Comparison of ENCODE assay signal across 24 cellular contexts in genomic region chr1:42453386-42453785, GRCh38.
"Had no signal": no experiment of that assay in that cellular context is flagged by ENCODE, and none has a peak within 500 bp of the region (broad histone marks: within the 10 kb centered on the region; RNA-seq: fewer than 3 reads in every experiment).

No MANE protein-coding gene starts in this region.

- H3K9me3 Mint-ChIP-seq: activated CD4-positive, alpha-beta memory T cell treated with anti-CD3 and anti-CD28 coated beads for 36 hours; activated naive CD4-positive, alpha-beta T cell treated with anti-CD3 and anti-CD28 coated beads for 36 hours; activated T-helper 2 cell treated with anti-CD3 and anti-CD28 coated beads, Interferon-gamma antibody, Interleukin-2, Interleukin-4, amounts not matched to agents 10 μg/mL and 5 μg/mL and 100 μg/mL, durations not matched to agents 14 hours and 24 hours and 36 hours had no signal

- H3K4me3 Mint-ChIP-seq: activated CD4-positive, alpha-beta memory T cell treated with anti-CD3 and anti-CD28 coated beads for 36 hours; activated CD4-positive, alpha-beta T cell treated with anti-CD3 and anti-CD28 coated beads for 36 hours; activated CD8-positive, alpha-beta memory T cell treated with anti-CD3 and anti-CD28 coated beads, Interleukin-2, amount 10 ng/mL, durations not matched to agents 7 days and 5 days; activated naive CD4-positive, alpha-beta T cell treated with anti-CD3 and anti-CD28 coated beads for 36 hours had no signal

- H3K36me3 ChIP-seq: tibial artery, uterus had no signal

- ATAC-seq: activated CD4-positive, alpha-beta T cell treated with anti-CD3 and anti-CD28 coated beads for 36 hours; activated CD8-positive, alpha-beta memory T cell treated with anti-CD3 and anti-CD28 coated beads, Interleukin-2, amount 10 ng/mL, durations not matched to agents 7 days and 5 days; left cardiac atrium; lower lobe of right lung; right cardiac atrium had no signal

- H3K9me3 ChIP-seq: esophagus squamous epithelium, lower lobe of right lung, tibial artery, uterus had no signal

- H3K27me3 Mint-ChIP-seq: activated CD4-positive, alpha-beta memory T cell treated with anti-CD3 and anti-CD28 coated beads for 36 hours; activated CD4-positive, alpha-beta T cell treated with anti-CD3 and anti-CD28 coated beads for 36 hours; activated CD8-positive, alpha-beta memory T cell treated with anti-CD3 and anti-CD28 coated beads, Interleukin-2, amount 10 ng/mL, durations not matched to agents 7 days and 5 days; brain had no signal

- H3K27ac Mint-ChIP-seq: activated CD4-positive, alpha-beta memory T cell treated with anti-CD3 and anti-CD28 coated beads for 36 hours; activated CD4-positive, alpha-beta T cell treated with anti-CD3 and anti-CD28 coated beads for 36 hours; activated CD8-positive, alpha-beta memory T cell treated with anti-CD3 and anti-CD28 coated beads, Interleukin-2, amount 10 ng/mL, durations not matched to agents 7 days and 5 days; activated naive CD4-positive, alpha-beta T cell treated with anti-CD3 and anti-CD28 coated beads for 36 hours; activated T-helper 2 cell treated with anti-CD3 and anti-CD28 coated beads, Interferon-gamma antibody, Interleukin-2, Interleukin-4, amounts not matched to agents 10 μg/mL and 5 μg/mL and 100 μg/mL, durations not matched to agents 14 hours and 24 hours and 36 hours had no signal

- H3K4me3 ChIP-seq: esophagus squamous epithelium, lower lobe of right lung, skin epidermis, tibial artery, uterus had no signal

- DNase-seq: activated CD4-positive, alpha-beta memory T cell treated with anti-CD3 and anti-CD28 coated beads for 36 hours; activated CD4-positive, alpha-beta T cell treated with anti-CD3 and anti-CD28 coated beads for 36 hours; activated CD8-positive, alpha-beta memory T cell treated with anti-CD3 and anti-CD28 coated beads, Interleukin-2, amount 10 ng/mL, durations not matched to agents 7 days and 5 days; activated naive CD4-positive, alpha-beta T cell treated with anti-CD3 and anti-CD28 coated beads for 36 hours; activated T-cell treated with anti-CD3 and anti-CD28 coated beads, Interleukin-2, amount 50 U/mL, for 1 hour; cortex of kidney; effector CD4-positive, alpha-beta T cell; esophagus squamous epithelium; glutamatergic neuron; immature natural killer cell; left cardiac atrium; lower lobe of right lung; midbrain; nucleus accumbens; right cardiac atrium; stimulated activated CD4-positive, alpha-beta T cell treated with anti-CD3 and anti-CD28 coated beads, Interleukin-15, amount 100 ng/mL, for 24 hours; stimulated activated CD4-positive, alpha-beta T cell treated with anti-CD3 and anti-CD28 coated beads, Interleukin-4, amount 100 ng/mL, for 1 hour; stimulated activated naive CD4-positive, alpha-beta T cell; T-helper 2 cell; tibial artery; uterus had no signal

- H3K27ac ChIP-seq: esophagus squamous epithelium, lower lobe of right lung, skin epidermis, tibial artery, uterus had no signal
